In genomic region chr1:172360511-172360910, GRCh38 we compare ENCODE assay signal across 10 cellular contexts. TPM values are rescaled to one million over a fixed set of nuclear protein-coding genes. Genes with fewer than 3 reads are reported as not detected.
DNase-seq lines count a peak whose midpoint lies in the region; ATAC-seq and TF ChIP-seq lines count a peak whose summit lies in the region.
"Had no signal": no experiment of that assay in that cellular context is flagged by ENCODE, and none has a peak within 500 bp of the region (broad histone marks: within the 10 kb centered on the region; RNA-seq: fewer than 3 reads in every experiment).

No MANE protein-coding gene starts in this region.

- TF ChIP-seq CTCF in type B pancreatic cell (conservative IDR thresholded peaks at IDR 0.05): no peak

- peak overlapping the region; percentile 79 for H3K27ac Mint-ChIP-seq in type B pancreatic cell

- H3K27me3 Mint-ChIP-seq in type B pancreatic cell: no peaks in the 10 kb centered on the region

- no peaks in the 10 kb centered on the region for H3K36me3 Mint-ChIP-seq in type B pancreatic cell

- H3K4me3 Mint-ChIP-seq in type B pancreatic cell: peak overlapping the region; percentile 41

- no peaks in the 10 kb centered on the region for H3K9me3 Mint-ChIP-seq in type B pancreatic cell

- ATAC-seq in GM18519 (IDR thresholded peaks at IDR 0.05; ENCODE audit: low FRiP score, unreplicated experiment) (no peak), esophagus mucosa (no peak)

- DNase-seq in SIG-M5 treated with dmso at 0.1 percent for 504 hours (lab: John Stamatoyannopoulos, UW; ENCODE audit: unreplicated experiment) (peak; percentile 16), SIG-M5 (lab: John Stamatoyannopoulos, UW) (no peak), SW480 (ENCODE audit: low spot score) (peak; percentile 90), islet precursor cell (peak; percentile 92), type B pancreatic cell (ENCODE audit: extremely low spot score, unreplicated experiment) (no peak), NCI-H82 treated with DMSO at 0.1 percent for 48 hours (lab: John Stamatoyannopoulos, UW; ENCODE audit: unreplicated experiment) (no peak)
- DNase-seq: effector memory CD4-positive, alpha-beta T cell; SHP77 had no signal

- peaks cover 49% of the 10 kb centered on the region for H3K4me1 Mint-ChIP-seq in type B pancreatic cell (ENCODE audit: unreplicated experiment)

RNA-seq across cellular contexts. Expression of gene C1orf105, which starts 60.0 kb away (rescaled TPM):
- total RNA-seq in type B pancreatic cell (ENCODE audit: low replicate concordance) (2.3 TPM in 1 of 2 replicates, not detected in the other), esophagus mucosa (not detected)

Comparison
In these comparisons a context has a peak if more than half of its experiments do, and no peak if none do; other contexts are left out.
1. DNase-seq: peak in SIG-M5 treated with dmso at 0.1 percent for 504 hours (single experiment), SW480 (single experiment) and islet precursor cell (single experiment); none in SIG-M5 (single experiment), type B pancreatic cell (single experiment) and NCI-H82 treated with DMSO at 0.1 percent for 48 hours (single experiment).